1 cellular context compared by ENCODE assay signal in genomic region chr2:36805635-36806224, GRCh38.
TF ChIP-seq lines count a peak whose summit lies in the region.

No MANE protein-coding gene starts in this region.

TF ChIP-seq in K562, 482 proteins besides CTCF, POLR2A, EP300 and RAD21 (continued from another document):
- TF ChIP-seq ZNF639 (CRISPR knock-in tag; conservative IDR thresholded peaks at IDR 0.05 in 1 of 2, IDR thresholded peaks at IDR 0.05 in 1 of 2): no peak
- TF ChIP-seq HMGXB4 (CRISPR knock-in tag; IDR thresholded peaks at IDR 0.05): no peak
